In the genomic region with DNA sequence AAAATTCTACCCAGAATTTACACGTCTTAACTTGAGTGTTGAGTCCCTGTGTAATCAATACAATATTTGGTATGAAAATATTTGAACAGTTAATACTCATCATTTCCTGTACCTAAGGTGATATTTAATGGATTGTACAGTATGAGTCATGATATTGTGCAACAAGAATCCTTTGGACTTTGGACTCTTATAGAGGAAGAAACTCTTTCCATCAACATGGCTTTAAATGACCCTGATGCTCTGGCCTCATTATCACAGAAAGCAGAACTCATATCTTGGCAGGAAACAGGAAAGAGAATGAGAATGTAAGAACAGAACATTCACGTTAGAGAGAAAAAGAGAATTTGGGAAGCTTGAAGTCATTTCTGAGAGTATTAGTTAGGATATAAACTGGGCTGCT, we compare ENCODE assay signal across 1 cellular context.
TF ChIP-seq lines count a peak whose summit lies in the region.

No MANE protein-coding gene starts in this region.

TF ChIP-seq in HCT116, 20 proteins besides CTCF, POLR2A, EP300 and RAD21 (continued from another document):
- TF ChIP-seq SIN3A (IDR thresholded peaks at IDR 0.05; ENCODE audit: low read depth) (no peak), POLR2AphosphoS5 (IDR thresholded peaks at IDR 0.05; ENCODE audit: low read depth, low read length) (no peak), SRF (IDR thresholded peaks at IDR 0.05; ENCODE audit: low read depth) (peak; percentile 56; the same call in 1 of the 2 replicates), EZH2 (IDR thresholded peaks at IDR 0.05) (no peak), SP1 (IDR thresholded peaks at IDR 0.05; ENCODE audit: low read depth) (peak; percentile 90), EZH2phosphoT487 (IDR thresholded peaks at IDR 0.05; ENCODE audit: borderline replicate concordance) (no peak), ELF1 (IDR thresholded peaks at IDR 0.05; ENCODE audit: borderline replicate concordance, low read depth) (peak; percentile 17; the same call in 1 of the 2 replicates), ZFX (IDR thresholded peaks at IDR 0.05) (no peak), FOSL1 (IDR thresholded peaks at IDR 0.05; ENCODE audit: low read depth) (peak; percentile 93), TCF7L2 (IDR thresholded peaks at IDR 0.05; ENCODE audit: borderline replicate concordance, extremely low read depth, insufficient read depth, insufficient read length) (no peak), JUND (IDR thresholded peaks at IDR 0.05) (peak; percentile 92), ZNF274 (IDR thresholded peaks at IDR 0.05; ENCODE audit: low read depth, low read length) (no peak), YY1 (IDR thresholded peaks at IDR 0.05; ENCODE audit: extremely low read depth, insufficient replicate concordance, low read depth, low read length) (no peak)
- TF ChIP-seq, protein P1, sequence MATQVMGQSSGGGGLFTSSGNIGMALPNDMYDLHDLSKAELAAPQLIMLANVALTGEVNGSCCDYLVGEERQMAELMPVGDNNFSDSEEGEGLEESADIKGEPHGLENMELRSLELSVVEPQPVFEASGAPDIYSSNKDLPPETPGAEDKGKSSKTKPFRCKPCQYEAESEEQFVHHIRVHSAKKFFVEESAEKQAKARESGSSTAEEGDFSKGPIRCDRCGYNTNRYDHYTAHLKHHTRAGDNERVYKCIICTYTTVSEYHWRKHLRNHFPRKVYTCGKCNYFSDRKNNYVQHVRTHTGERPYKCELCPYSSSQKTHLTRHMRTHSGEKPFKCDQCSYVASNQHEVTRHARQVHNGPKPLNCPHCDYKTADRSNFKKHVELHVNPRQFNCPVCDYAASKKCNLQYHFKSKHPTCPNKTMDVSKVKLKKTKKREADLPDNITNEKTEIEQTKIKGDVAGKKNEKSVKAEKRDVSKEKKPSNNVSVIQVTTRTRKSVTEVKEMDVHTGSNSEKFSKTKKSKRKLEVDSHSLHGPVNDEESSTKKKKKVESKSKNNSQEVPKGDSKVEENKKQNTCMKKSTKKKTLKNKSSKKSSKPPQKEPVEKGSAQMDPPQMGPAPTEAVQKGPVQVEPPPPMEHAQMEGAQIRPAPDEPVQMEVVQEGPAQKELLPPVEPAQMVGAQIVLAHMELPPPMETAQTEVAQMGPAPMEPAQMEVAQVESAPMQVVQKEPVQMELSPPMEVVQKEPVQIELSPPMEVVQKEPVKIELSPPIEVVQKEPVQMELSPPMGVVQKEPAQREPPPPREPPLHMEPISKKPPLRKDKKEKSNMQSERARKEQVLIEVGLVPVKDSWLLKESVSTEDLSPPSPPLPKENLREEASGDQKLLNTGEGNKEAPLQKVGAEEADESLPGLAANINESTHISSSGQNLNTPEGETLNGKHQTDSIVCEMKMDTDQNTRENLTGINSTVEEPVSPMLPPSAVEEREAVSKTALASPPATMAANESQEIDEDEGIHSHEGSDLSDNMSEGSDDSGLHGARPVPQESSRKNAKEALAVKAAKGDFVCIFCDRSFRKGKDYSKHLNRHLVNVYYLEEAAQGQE (IDR thresholded peaks at IDR 0.05; ENCODE audit: low read depth) = no peak
- TF ChIP-seq, protein P2, sequence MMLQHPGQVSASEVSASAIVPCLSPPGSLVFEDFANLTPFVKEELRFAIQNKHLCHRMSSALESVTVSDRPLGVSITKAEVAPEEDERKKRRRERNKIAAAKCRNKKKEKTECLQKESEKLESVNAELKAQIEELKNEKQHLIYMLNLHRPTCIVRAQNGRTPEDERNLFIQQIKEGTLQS (IDR thresholded peaks at IDR 0.05) = no peak; the same call in 1 of the 2 replicates
TF ChIP-seq in HCT116: peak in this region for 9.
